ENCODE assay signal across 8 cellular contexts in the genomic region with DNA sequence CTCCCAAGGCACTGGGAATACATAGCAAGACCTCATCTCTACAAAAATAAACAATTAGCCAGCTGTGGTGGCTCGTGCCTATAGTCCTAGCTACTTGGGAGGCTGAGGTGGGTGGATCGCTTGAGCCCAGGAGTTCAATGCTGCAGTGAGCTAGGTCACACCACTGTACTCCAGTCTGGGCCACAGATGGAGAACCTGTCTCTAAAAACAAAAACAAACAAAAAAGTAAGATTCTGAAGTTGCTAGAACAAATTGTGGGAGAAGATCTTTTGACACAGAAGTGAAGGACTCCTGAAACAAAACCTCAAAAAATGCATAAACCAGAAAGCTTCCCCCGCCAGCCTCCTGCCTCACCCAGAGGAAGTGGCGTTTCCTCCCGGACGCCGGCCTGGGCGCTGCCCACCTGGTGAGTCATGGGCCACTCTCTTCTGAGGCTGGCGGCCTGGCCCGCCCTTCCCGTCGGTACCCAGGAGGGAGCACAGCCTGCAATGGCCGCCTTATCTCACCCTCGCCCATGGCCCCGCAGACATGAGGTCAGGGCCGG. TPM values are rescaled to one million over a fixed set of nuclear protein-coding genes. Genes with fewer than 3 reads are reported as not detected.
DNase-seq lines count a peak whose midpoint lies in the region; ATAC-seq, FAIRE-seq and TF ChIP-seq lines count a peak whose summit lies in the region.

No MANE protein-coding gene starts in this region.

- H3K4me3 ChIP-seq in left ventricle myocardium inferior, result no peak overlapping the region
- no peak overlapping the region for H3K4me3 ChIP-seq in upper lobe of left lung
- no peak overlapping the region for H3K4me3 ChIP-seq in small intestine (ENCODE audit: low read depth in 1 of 2, low read length in 2 of 2)

- no peak for TF ChIP-seq EP300 in upper lobe of left lung (IDR thresholded peaks at IDR 0.05)

- H3K4me1 ChIP-seq in left ventricle myocardium inferior (peaks cover 28% of the 10 kb centered on the region), upper lobe of left lung (peaks cover 14 to 28% (median 26%) of the 10 kb centered on the region in 4 donors), small intestine (ENCODE audit: control insufficient read depth in 2 of 2, insufficient read depth in 1 of 2, low read depth in 1 of 2, low read length in 1 of 2) (peaks cover 0 to 3% of the 10 kb centered on the region in 2 donors)

- no peak for FAIRE-seq in small intestine (lab: Jason Lieb, UNC)

- H3K36me3 ChIP-seq in left ventricle myocardium inferior, result no peaks in the 10 kb centered on the region
- H3K36me3 ChIP-seq in upper lobe of left lung, result no peaks in the 10 kb centered on the region
- no peaks in the 10 kb centered on the region for H3K36me3 ChIP-seq in small intestine (ENCODE audit: control insufficient read depth in 2 of 2, insufficient read depth in 2 of 2, low read length in 2 of 2)

- H3K36me3 Mint-ChIP-seq in progenitor cell of endocrine pancreas (ENCODE audit: insufficient read depth), result no peaks in the 10 kb centered on the region

- WGBS in upper lobe of left lung, 2 donors, result 38 to 43% methylated on average over 11 to 16 of the region's 16 CpGs
- 36 to 40% (median 39%) methylated on average over 16 of the region's 16 CpGs for WGBS in small intestine, 3 donors

- peaks cover 12% of the 10 kb centered on the region for H3K27me3 Mint-ChIP-seq in progenitor cell of endocrine pancreas

- H3K4me3 Mint-ChIP-seq in progenitor cell of endocrine pancreas (ENCODE audit: low read depth), result no peak overlapping the region

- H3K4me1 Mint-ChIP-seq in progenitor cell of endocrine pancreas (ENCODE audit: low read depth), result peaks cover 2% of the 10 kb centered on the region

- no peak for TF ChIP-seq POLR2A in upper lobe of left lung (IDR thresholded peaks at IDR 0.05)

- H3K27ac ChIP-seq in left ventricle myocardium inferior (replicated peaks), result peak overlapping the region; percentile 71
- peak overlapping the region; percentile 70 to 84 (median 73) for H3K27ac ChIP-seq in upper lobe of left lung
- H3K27ac ChIP-seq in small intestine (ENCODE audit: low read depth in 1 of 2, low read length in 1 of 2), result peak overlapping the region in 1 of 2 donors; percentile 32

- H3K9me3 ChIP-seq in left ventricle myocardium inferior (replicated peaks) (no peaks in the 10 kb centered on the region), upper lobe of left lung (no peaks in the 10 kb centered on the region), small intestine (ENCODE audit: control insufficient read depth, low read depth) (no peaks in the 10 kb centered on the region)

- H3K27me3 ChIP-seq in left ventricle myocardium inferior (ENCODE audit: low read depth) (peaks cover 19% of the 10 kb centered on the region), upper lobe of left lung (no peaks in the 10 kb centered on the region), small intestine (ENCODE audit: control insufficient read depth in 2 of 2, insufficient read depth in 2 of 2, low read length in 2 of 2) (no peaks in the 10 kb centered on the region)

- TF ChIP-seq CTCF in left ventricle myocardium inferior (IDR thresholded peaks at IDR 0.05; ENCODE audit: borderline replicate concordance), result no peak
- TF ChIP-seq CTCF in upper lobe of left lung (IDR thresholded peaks at IDR 0.05), result no peak
- TF ChIP-seq CTCF in progenitor cell of endocrine pancreas (IDR thresholded peaks at IDR 0.05; ENCODE audit: unreplicated experiment), result no peak

- ATAC-seq in upper lobe of left lung (ENCODE audit: low FRiP score in 2 of 2) (peak; percentile 58 to 64), GM19463 (IDR thresholded peaks at IDR 0.05; ENCODE audit: unreplicated experiment) (no peak)

- no peaks in the 10 kb centered on the region for H3K9me3 Mint-ChIP-seq in progenitor cell of endocrine pancreas (ENCODE audit: low read depth)

- intact Hi-C loops in left ventricle myocardium inferior (cut with micrococcal nuclease), result no loop called here

- DNase-seq in stimulated activated CD4-positive, alpha-beta T cell treated with anti-CD3 and anti-CD28 coated beads, Interleukin-15, amount 100 ng/mL, for 24 hours, result peak; percentile 27
- DNase-seq in stimulated activated CD4-positive, alpha-beta T cell treated with anti-CD3 and anti-CD28 coated beads, Interleukin-1b, Interleukin-23, amount 100 ng/mL, for 48 hours, result no peak
- peak; percentile 70 for DNase-seq in UCSD-AML1 (lab: John Stamatoyannopoulos, UW; ENCODE audit: unreplicated experiment)
- peak; percentile 46 for DNase-seq in left ventricle myocardium inferior
- peak; percentile 70 to 88 for DNase-seq in upper lobe of left lung
- no peak for DNase-seq in progenitor cell of endocrine pancreas (ENCODE audit: low spot score, unreplicated experiment)
- no peak for DNase-seq in small intestine

- H3K27ac Mint-ChIP-seq in progenitor cell of endocrine pancreas, result no peak overlapping the region

RNA-seq across cellular contexts. Expression of gene ELN, which starts 25.4 kb away (rescaled TPM):
- total RNA-seq in left ventricle myocardium inferior (51.6 TPM), upper lobe of left lung (100 to 1,000 TPM in 5 of 6 donors, 10 to 100 TPM in 1; 24.4 to 582 (median 229) TPM), progenitor cell of endocrine pancreas (0.26 and 0.33 TPM in 2 replicates)
- 10 to 100 TPM in 1 of 3 donors, 1 to 10 TPM in 2; 1.3 to 87.5 (median 1.6) TPM for polyA plus RNA-seq in small intestine

Comparison
In these comparisons a context has a peak if more than half of its experiments do, and no peak if none do; other contexts are left out.
1. DNase-seq: peak in stimulated activated CD4-positive, alpha-beta T cell treated with anti-CD3 and anti-CD28 coated beads, Interleukin-15, amount 100 ng/mL, for 24 hours (single experiment), UCSD-AML1 (single experiment), left ventricle myocardium inferior (single experiment) and upper lobe of left lung (2 of 2); none in stimulated activated CD4-positive, alpha-beta T cell treated with anti-CD3 and anti-CD28 coated beads, Interleukin-1b, Interleukin-23, amount 100 ng/mL, for 48 hours (single experiment), progenitor cell of endocrine pancreas (single experiment) and small intestine (single experiment).
2. RNA of gene ELN, which starts 25.4 kb away (total RNA-seq): 24.4 to 582 TPM in upper lobe of left lung and 51.6 TPM in left ventricle myocardium inferior (single experiment); 0.26 to 0.33 TPM in progenitor cell of endocrine pancreas; every median in the first group is over 10 times any median in the second.